ENCODE assay signal across 8 cellular contexts in genomic region chr19:51107406-51108065, GRCh38. TPM values are rescaled to one million over a fixed set of nuclear protein-coding genes. Genes with fewer than 3 reads are reported as not detected.
DNase-seq lines count a peak whose midpoint lies in the region; ATAC-seq and TF ChIP-seq lines count a peak whose summit lies in the region.

No MANE protein-coding gene starts in this region.

- POLR2A ChIA-PET in CD8-positive, alpha-beta T cell (lab: Charles Lee): no interaction called here

- peak overlapping the region; percentile 97 for H3K4me3 Mint-ChIP-seq in CD8-positive, alpha-beta T cell
- peak overlapping the region; percentile 98 for H3K4me3 Mint-ChIP-seq in activated naive CD4-positive, alpha-beta T cell treated with anti-CD3 and anti-CD28 coated beads for 36 hours

- H3K4me3 ChIP-seq in CD8-positive, alpha-beta T cell (ENCODE audit: low read depth, low read length): peak overlapping the region; percentile 63
- peak overlapping the region; percentile 93 for H3K4me3 ChIP-seq in iPS-11a (ENCODE audit: low read depth, low read length)

- H3K27ac Mint-ChIP-seq in CD8-positive, alpha-beta T cell: peak overlapping the region; percentile 96
- H3K27ac Mint-ChIP-seq in activated naive CD4-positive, alpha-beta T cell treated with anti-CD3 and anti-CD28 coated beads for 36 hours: peak overlapping the region; percentile 82

- no peak for TF ChIP-seq CTCF in CD8-positive, alpha-beta T cell (IDR thresholded peaks at IDR 0.05)

- no peaks in the 10 kb centered on the region for H3K9me3 Mint-ChIP-seq in CD8-positive, alpha-beta T cell
- no peaks in the 10 kb centered on the region for H3K9me3 Mint-ChIP-seq in activated naive CD4-positive, alpha-beta T cell treated with anti-CD3 and anti-CD28 coated beads for 36 hours

- peak overlapping the region; percentile 88 for H3K27ac ChIP-seq in CD8-positive, alpha-beta T cell (ENCODE audit: low read depth, low read length)

- peaks cover 39% of the 10 kb centered on the region for H3K36me3 Mint-ChIP-seq in CD8-positive, alpha-beta T cell
- H3K36me3 Mint-ChIP-seq in activated naive CD4-positive, alpha-beta T cell treated with anti-CD3 and anti-CD28 coated beads for 36 hours (ENCODE audit: low read depth): peaks cover 21% of the 10 kb centered on the region

- peak in 1 of 7 experiments; percentile 32 for DNase-seq in CD8-positive, alpha-beta T cell
- DNase-seq in activated naive CD4-positive, alpha-beta T cell treated with anti-CD3 and anti-CD28 coated beads for 36 hours: peak; percentile 40
- peak; percentile 39 for DNase-seq in stimulated activated naive CD8-positive, alpha-beta T cell treated with anti-CD3 and anti-CD28 coated beads, Interleukin-15, Interleukin-2, amounts not matched to agents 100 U/mL and 50 U/mL, for 24 hours
- DNase-seq in SIG-M5 treated with dmso at 0.1 percent for 504 hours (lab: John Stamatoyannopoulos, UW; ENCODE audit: unreplicated experiment) (no peak), NCI-H2029 treated with DMSO at 0.1 percent for 48 hours (lab: John Stamatoyannopoulos, UW) (no peak), NCI-H1436 treated with DMSO at 0.1 percent for 48 hours (lab: John Stamatoyannopoulos, UW) (no peak)

- CTCF ChIA-PET in CD8-positive, alpha-beta T cell (lab: Charles Lee): interaction anchor here (1.5 to 1.9 kb wide), 2 partner anchors 13 to 51 kb away, joined by 4 to 5 read pairs; no protein-coding TSS in a partner anchor
- CTCF ChIA-PET in activated naive CD4-positive, alpha-beta T cell treated with anti-CD3 and anti-CD28 coated beads for 36 hours (lab: Charles Lee): interaction anchor here (0.6 kb wide), 1 partner anchor 562 kb away, joined by 3 read pairs; no protein-coding TSS in a partner anchor

- no peaks in the 10 kb centered on the region for H3K27me3 ChIP-seq in CD8-positive, alpha-beta T cell (ENCODE audit: insufficient read depth, low read length)

- H3K4me1 ChIP-seq in CD8-positive, alpha-beta T cell (ENCODE audit: insufficient read depth, low read length): peaks cover 19% of the 10 kb centered on the region

- no peaks in the 10 kb centered on the region for H3K9me3 ChIP-seq in CD8-positive, alpha-beta T cell (ENCODE audit: low read length)

- H3K27me3 Mint-ChIP-seq in CD8-positive, alpha-beta T cell (ENCODE audit: low read depth): no peaks in the 10 kb centered on the region
- H3K27me3 Mint-ChIP-seq in activated naive CD4-positive, alpha-beta T cell treated with anti-CD3 and anti-CD28 coated beads for 36 hours (ENCODE audit: low read depth): no peaks in the 10 kb centered on the region

- H3K36me3 ChIP-seq in CD8-positive, alpha-beta T cell (ENCODE audit: insufficient read depth, low read length): peaks cover 3% of the 10 kb centered on the region

- ATAC-seq in CD8-positive, alpha-beta T cell: no peak
- ATAC-seq in HG03342 (IDR thresholded peaks at IDR 0.05; ENCODE audit: unreplicated experiment): peak; percentile 5
- ATAC-seq in stimulated activated naive CD8-positive, alpha-beta T cell treated with anti-CD3 and anti-CD28 coated beads, Interleukin-15, Interleukin-2, amounts not matched to agents 100 U/mL and 50 U/mL, for 24 hours: no peak

- intact Hi-C loops in CD8-positive, alpha-beta T cell (cut with DNase I, micrococcal nuclease): loop anchor here (1.0 to 10.0 kb wide), 11 partner anchors 16 to 1240 kb away; partner anchors contain the start of genes NR1H2 (in 2 of the 2), CLEC11A (in 1 of the 2), PNKP (in 1 of the 2) and ZNF175 (in 1 of the 2)
- intact Hi-C loops in activated naive CD4-positive, alpha-beta T cell treated with anti-CD3 and anti-CD28 coated beads for 36 hours (cut with micrococcal nuclease): loop anchor here (1.0 to 10.0 kb wide), 4 partner anchors 305 to 596 kb away; partner anchors contain the start of genes CLEC11A and JOSD2

- peaks cover 49% of the 10 kb centered on the region for H3K4me1 Mint-ChIP-seq in CD8-positive, alpha-beta T cell (ENCODE audit: low read depth)
- H3K4me1 Mint-ChIP-seq in activated naive CD4-positive, alpha-beta T cell treated with anti-CD3 and anti-CD28 coated beads for 36 hours (ENCODE audit: low read depth): peaks cover 44% of the 10 kb centered on the region

RNA-seq across cellular contexts. Expression of gene CTU1, which starts 0.7 kb away (rescaled TPM):
- total RNA-seq in CD8-positive, alpha-beta T cell: 1 to 10 TPM; 1.7 TPM
- 1 to 10 TPM; 9.2 to 9.9 TPM for total RNA-seq in activated naive CD4-positive, alpha-beta T cell treated with anti-CD3 and anti-CD28 coated beads for 36 hours

RNA-seq across cellular contexts. Expression of gene SIGLEC9, which starts 17.2 kb away (rescaled TPM):
- total RNA-seq in CD8-positive, alpha-beta T cell: under 1 TPM; 0.44 to 0.54 TPM
- total RNA-seq in activated naive CD4-positive, alpha-beta T cell treated with anti-CD3 and anti-CD28 coated beads for 36 hours: 1 to 10 TPM; 1.7 to 1.9 TPM

RNA-seq across cellular contexts. Expression of gene KLK14, which starts 24.8 kb away (rescaled TPM):
- not detected for total RNA-seq in CD8-positive, alpha-beta T cell
- under 1 TPM; 0.69 to 0.79 TPM for total RNA-seq in activated naive CD4-positive, alpha-beta T cell treated with anti-CD3 and anti-CD28 coated beads for 36 hours

RNA-seq across cellular contexts. Expression of gene SIGLEC7, which starts 34.6 kb away (rescaled TPM):
- total RNA-seq in CD8-positive, alpha-beta T cell: not detected
- total RNA-seq in activated naive CD4-positive, alpha-beta T cell treated with anti-CD3 and anti-CD28 coated beads for 36 hours: not detected

RNA-seq across cellular contexts. Expression of gene KLK13, which starts 42.6 kb away (rescaled TPM):
- total RNA-seq in CD8-positive, alpha-beta T cell: not detected
- total RNA-seq in activated naive CD4-positive, alpha-beta T cell treated with anti-CD3 and anti-CD28 coated beads for 36 hours: not detected

Comparison
In these comparisons a context has a peak if more than half of its experiments do, and no peak if none do; other contexts are left out.
1. DNase-seq: peak in activated naive CD4-positive, alpha-beta T cell treated with anti-CD3 and anti-CD28 coated beads for 36 hours (single experiment) and stimulated activated naive CD8-positive, alpha-beta T cell treated with anti-CD3 and anti-CD28 coated beads, Interleukin-15, Interleukin-2, amounts not matched to agents 100 U/mL and 50 U/mL, for 24 hours (single experiment); none in SIG-M5 treated with dmso at 0.1 percent for 504 hours (single experiment), NCI-H2029 treated with DMSO at 0.1 percent for 48 hours (single experiment) and NCI-H1436 treated with DMSO at 0.1 percent for 48 hours (single experiment).